22 cellular contexts compared by ENCODE assay signal in the genomic region with DNA sequence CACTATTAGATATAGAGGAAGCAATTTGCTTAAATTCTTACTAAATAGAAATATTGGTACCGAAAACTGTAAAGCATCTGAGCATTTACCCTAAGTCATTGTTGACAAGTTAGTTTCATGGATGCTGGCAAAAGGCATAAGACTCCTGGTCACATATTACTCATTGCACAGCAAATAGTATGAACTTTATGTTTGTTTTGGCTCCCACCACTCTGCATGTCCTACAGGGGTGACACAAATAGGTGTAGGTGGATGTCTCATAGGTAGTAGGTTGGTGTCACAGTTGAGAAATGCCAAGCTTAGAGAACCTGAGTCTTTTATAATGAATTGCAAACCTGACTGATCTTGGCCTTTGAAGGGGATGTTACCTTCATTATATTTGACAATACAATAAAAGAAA.
DNase-seq lines count a peak whose midpoint lies in the region; FAIRE-seq and TF ChIP-seq lines count a peak whose summit lies in the region.
"Had no signal": no experiment of that assay in that cellular context is flagged by ENCODE, and none has a peak within 500 bp of the region (broad histone marks: within the 10 kb centered on the region; RNA-seq: fewer than 3 reads in every experiment).

No MANE protein-coding gene starts in this region.

- no peaks in the 10 kb centered on the region for H3K27me3 ChIP-seq in bronchial epithelial cell (ENCODE audit: control insufficient read depth, insufficient read depth, low read length)
- H3K27me3 ChIP-seq: BE2C, BLaER1 had no signal

- no peak for TF ChIP-seq CTCF in bronchial epithelial cell (IDR thresholded peaks at IDR 0.05; ENCODE audit: insufficient read depth, low read length, severe bottlenecking)
- TF ChIP-seq CTCF in fibroblast of mammary gland (conservative IDR thresholded peaks at IDR 0.05; ENCODE audit: control insufficient read depth, insufficient read depth, low read depth, low read length): no peak

- H3K4me3 ChIP-seq in bronchial epithelial cell (ENCODE audit: low read depth, low read length): no peak overlapping the region
- no peak overlapping the region for H3K4me3 ChIP-seq in fibroblast of mammary gland (ENCODE audit: control insufficient read depth, low read depth, low read length)
- H3K4me3 ChIP-seq: BLaER1 had no signal

- DNase-seq in bronchial epithelial cell (ENCODE audit: low read depth): peak; percentile 35
- DNase-seq in fibroblast of mammary gland (ENCODE audit: low read depth): peak; percentile 0
- DNase-seq in activated gamma-delta T cell (lab: John Stamatoyannopoulos, UW): no peak
- DNase-seq in HUDEP-2 (lab: John Stamatoyannopoulos, UW; ENCODE audit: unreplicated experiment in 76 of 76): no peak
- DNase-seq in frontal cortex (ENCODE audit: low spot score in 2 of 2): no peak
- DNase-seq: 8988T; ACHN; BE2C; C1 segment of cervical spinal cord; Calu3; CD4-positive, alpha-beta memory T cell; CD4-positive, CD25-positive, alpha-beta regulatory T cell; CD8-positive, alpha-beta memory T cell; COR-L47; DMS79 treated with DMSO at 0.1 percent for 48 hours; GF-D8 had no signal

- FAIRE-seq in bronchial epithelial cell (lab: Jason Lieb, UNC): no peak
- FAIRE-seq in frontal cortex (lab: Jason Lieb, UNC): no peak
- FAIRE-seq: A204.1, D721Med, G401.6, GM12891, GM19239 had no signal

- no peaks in the 10 kb centered on the region for H3K36me3 ChIP-seq in bronchial epithelial cell (ENCODE audit: control insufficient read depth, insufficient read depth, low read length)
- H3K36me3 ChIP-seq: BE2C, BLaER1 had no signal

Comparison
In these comparisons a context has a peak if more than half of its experiments do, and no peak if none do; other contexts are left out.
1. DNase-seq: peak in bronchial epithelial cell (single experiment) and fibroblast of mammary gland (single experiment); none in activated gamma-delta T cell (single experiment), HUDEP-2 (0 of 76) and frontal cortex (0 of 2).